In genomic region chr1:116374340-116375164, GRCh38 we compare ENCODE assay signal across 8 cellular contexts. TPM values are rescaled to one million over a fixed set of nuclear protein-coding genes. Genes with fewer than 3 reads are reported as not detected.
A peak's percentile ranks its signal among the peaks of the same experiment; 100 is the strongest.
DNase-seq lines count a peak whose midpoint lies in the region; ATAC-seq and TF ChIP-seq lines count a peak whose summit lies in the region.

No MANE protein-coding gene starts in this region.

- H3K4me1 Mint-ChIP-seq in T-helper 17 cell (peaks cover 56% of the 10 kb centered on the region), endodermal cell (peaks cover 52% of the 10 kb centered on the region)
- peaks cover 28 to 61% (median 50%) of the 10 kb centered on the region in 7 donors for H3K4me1 Mint-ChIP-seq in naive thymus-derived CD4-positive, alpha-beta T cell

- H3K4me3 Mint-ChIP-seq in T-helper 17 cell: peak overlapping the region; percentile 96
- H3K4me3 Mint-ChIP-seq in endodermal cell: peak overlapping the region; percentile 92
- peak overlapping the region; percentile 91 to 99 (median 98) for H3K4me3 Mint-ChIP-seq in naive thymus-derived CD4-positive, alpha-beta T cell

- TF ChIP-seq CTCF in endodermal cell (conservative IDR thresholded peaks at IDR 0.05): no peak

- POLR2A ChIA-PET in naive thymus-derived CD4-positive, alpha-beta T cell (lab: Charles Lee): interaction anchor here (0.8 to 9.3 kb wide), 25 partner anchors 9 to 141 kb away, joined by 3 to 103 read pairs (median 7); no protein-coding TSS in a partner anchor

- no peaks in the 10 kb centered on the region for H3K9me3 Mint-ChIP-seq in endodermal cell
- H3K9me3 Mint-ChIP-seq in naive thymus-derived CD4-positive, alpha-beta T cell: no peaks in the 10 kb centered on the region

- H3K36me3 Mint-ChIP-seq in T-helper 17 cell (ENCODE audit: low read depth) (peaks cover 2% of the 10 kb centered on the region), endodermal cell (ENCODE audit: low read depth) (no peaks in the 10 kb centered on the region)
- peaks cover 0 to 13% (median 4%) of the 10 kb centered on the region in 5 donors for H3K36me3 Mint-ChIP-seq in naive thymus-derived CD4-positive, alpha-beta T cell

- intact Hi-C loops in naive thymus-derived CD4-positive, alpha-beta T cell (cut with micrococcal nuclease): loop anchor here (1.0 to 10.0 kb wide), 8 partner anchors 128 to 1233 kb away; partner anchors contain the start of genes CD101 (in 1 of the 2), MAN1A2 (in 1 of the 2), TENT5C (in 1 of the 2) and TTF2 (in 1 of the 2)

- DNase-seq in NCI-H146 (lab: John Stamatoyannopoulos, UW): peak; percentile 9
- DNase-seq in NCI-H146 treated with DMSO at 0.1 percent for 48 hours (lab: John Stamatoyannopoulos, UW; ENCODE audit: unreplicated experiment): no peak
- no peak for DNase-seq in T-helper 17 cell
- peak; percentile 50 for DNase-seq in endodermal cell
- DNase-seq in naive thymus-derived CD4-positive, alpha-beta T cell: peak in 6 of 9 donors; percentile 27 to 50 (median 38)
- DNase-seq in T1000 (lab: John Stamatoyannopoulos, UW): no peak

- H3K27me3 ChIP-seq in endodermal cell (ENCODE audit: control insufficient read depth, insufficient read depth, low read length, poor library complexity, severe bottlenecking): peaks cover 12% of the 10 kb centered on the region
- H3K27me3 ChIP-seq in naive thymus-derived CD4-positive, alpha-beta T cell (ENCODE audit: control insufficient read depth in 2 of 2, insufficient read depth in 2 of 2, low read length in 2 of 2): no peaks in the 10 kb centered on the region

- H3K27ac Mint-ChIP-seq in T-helper 17 cell (peak overlapping the region; percentile 97), endodermal cell (peak overlapping the region; percentile 93)
- H3K27ac Mint-ChIP-seq in naive thymus-derived CD4-positive, alpha-beta T cell: peak overlapping the region; percentile 82 to 98 (median 96)

- no peak overlapping the region for H3K27ac ChIP-seq in endodermal cell (ENCODE audit: low read depth, low read length)
- peak overlapping the region; percentile 98 for H3K27ac ChIP-seq in naive thymus-derived CD4-positive, alpha-beta T cell (ENCODE audit: low read depth, low read length)

- peaks cover 5% of the 10 kb centered on the region for H3K36me3 ChIP-seq in endodermal cell (ENCODE audit: control insufficient read depth, insufficient read depth, low read length)
- H3K36me3 ChIP-seq in naive thymus-derived CD4-positive, alpha-beta T cell (ENCODE audit: control insufficient read depth in 2 of 3, insufficient read depth in 3 of 3, low read length in 3 of 3): peaks cover 0 to 8% (median 0%) of the 10 kb centered on the region in 3 experiments

- ATAC-seq in T-helper 17 cell (no peak), HG02588 (IDR thresholded peaks at IDR 0.05; ENCODE audit: unreplicated experiment) (no peak), GM21381 (IDR thresholded peaks at IDR 0.05; ENCODE audit: unreplicated experiment) (no peak)
- no peak for ATAC-seq in naive thymus-derived CD4-positive, alpha-beta T cell

- H3K9ac ChIP-seq in endodermal cell (ENCODE audit: extremely low read depth, low read length, poor library complexity, severe bottlenecking): peak overlapping the region; percentile 70

- H3K27me3 Mint-ChIP-seq in T-helper 17 cell (no peaks in the 10 kb centered on the region), endodermal cell (ENCODE audit: insufficient read depth) (peaks cover 23% of the 10 kb centered on the region)
- peaks cover 0 to 23% (median 0%) of the 10 kb centered on the region in 5 donors for H3K27me3 Mint-ChIP-seq in naive thymus-derived CD4-positive, alpha-beta T cell

- H3K9me3 ChIP-seq in T-helper 17 cell (ENCODE audit: control insufficient read depth, low read length, poor library complexity, severe bottlenecking) (no peaks in the 10 kb centered on the region), endodermal cell (ENCODE audit: control insufficient read depth, low read length) (no peaks in the 10 kb centered on the region)
- no peaks in the 10 kb centered on the region for H3K9me3 ChIP-seq in naive thymus-derived CD4-positive, alpha-beta T cell (ENCODE audit: control insufficient read depth in 2 of 3, low read length in 3 of 3)

- peak overlapping the region; percentile 97 for H3K4me3 ChIP-seq in endodermal cell (ENCODE audit: low read length)
- H3K4me3 ChIP-seq in naive thymus-derived CD4-positive, alpha-beta T cell (ENCODE audit: low read length): peak overlapping the region; percentile 94

- H3K4me1 ChIP-seq in endodermal cell (ENCODE audit: control insufficient read depth, insufficient read depth, low read length): peaks cover 24% of the 10 kb centered on the region
- H3K4me1 ChIP-seq in naive thymus-derived CD4-positive, alpha-beta T cell (ENCODE audit: control insufficient read depth in 2 of 2, insufficient read depth in 2 of 2, low read length in 2 of 2): peaks cover 32 to 34% of the 10 kb centered on the region in 2 donors

- CTCF ChIA-PET in naive thymus-derived CD4-positive, alpha-beta T cell (lab: Charles Lee): interaction anchor here (0.6 to 3.0 kb wide), 9 partner anchors 10 to 222 kb away, joined by 3 to 17 read pairs (median 4); no protein-coding TSS in a partner anchor

- WGBS in endodermal cell (ENCODE audit: insufficient coverage in 1 of 2, insufficient read length in 1 of 2), 2 experiments: 11 to 15% methylated on average over 22 to 26 of the region's 26 CpGs

RNA-seq across cellular contexts. Expression of gene ATP1A1, which starts 1.5 kb away (rescaled TPM):
- total RNA-seq in T-helper 17 cell: 100 to 1,000 TPM; 259 to 313 TPM
- total RNA-seq in endodermal cell: 100 to 1,000 TPM; 359 to 398 TPM
- polyA plus RNA-seq in endodermal cell (2013, experiment 1 of 2): 224 TPM
- 222 TPM for polyA plus RNA-seq in endodermal cell (2013, experiment 2 of 2)
- 100 to 1,000 TPM; 228 to 315 (median 287) TPM for total RNA-seq in naive thymus-derived CD4-positive, alpha-beta T cell
- polyA plus RNA-seq in naive thymus-derived CD4-positive, alpha-beta T cell: 10 to 100 TPM; 75.0 to 86.0 TPM

Comparison
In these comparisons a context has a peak if more than half of its experiments do, and no peak if none do; other contexts are left out.
1. DNase-seq: peak in NCI-H146 (single experiment), endodermal cell (single experiment) and naive thymus-derived CD4-positive, alpha-beta T cell (6 of 9); none in NCI-H146 treated with DMSO at 0.1 percent for 48 hours (single experiment), T-helper 17 cell (0 of 3) and T1000 (single experiment).
2. Peak in every context shown above with its lines, with median percentiles within 50 percentile points of each other: H3K27ac Mint-ChIP-seq and H3K4me3 Mint-ChIP-seq.